In genomic region chr12:24780969-24781368, GRCh38 we compare ENCODE assay signal across 13 cellular contexts.
DNase-seq lines count a peak whose midpoint lies in the region; ATAC-seq and TF ChIP-seq lines count a peak whose summit lies in the region.
"Had no signal": no experiment of that assay in that cellular context is flagged by ENCODE, and none has a peak within 500 bp of the region (broad histone marks: within the 10 kb centered on the region; RNA-seq: fewer than 3 reads in every experiment).

No MANE protein-coding gene starts in this region.

- no peak overlapping the region for H2AFZ ChIP-seq in OCI-LY3 (ENCODE audit: low read depth, low read length)
- no peak overlapping the region for H2AFZ ChIP-seq in fibroblast of lung (ENCODE audit: low read length)
- H2AFZ ChIP-seq: parathyroid adenoma had no signal

- H3K4me1 ChIP-seq in OCI-LY3 (ENCODE audit: low read length) (peaks cover 53% of the 10 kb centered on the region), fibroblast of lung (ENCODE audit: control insufficient read depth, extremely low read depth, insufficient read depth, low read length) (peaks cover 10% of the 10 kb centered on the region)
- H3K4me1 ChIP-seq: colonic mucosa, parathyroid adenoma had no signal

- H3K36me3 ChIP-seq in OCI-LY3 (replicated peaks; ENCODE audit: low read depth, low read length), result peaks cover 3% of the 10 kb centered on the region
- H3K36me3 ChIP-seq in fibroblast of lung (ENCODE audit: control insufficient read depth, insufficient read depth, low read length), result no peaks in the 10 kb centered on the region
- H3K36me3 ChIP-seq: colonic mucosa had no signal

- H3K27me3 ChIP-seq in OCI-LY3 (ENCODE audit: low read depth, low read length), result 0 out of 2 replicates have a peak, but pooled peaks cover 4% of the 10 kb centered on the region
- H3K27me3 ChIP-seq in fibroblast of lung (ENCODE audit: control insufficient read depth, insufficient read depth, low read length), result no peaks in the 10 kb centered on the region
- H3K27me3 ChIP-seq: colonic mucosa had no signal

- no peaks in the 10 kb centered on the region; the same call in 1 of the 2 replicates for H3K9me3 ChIP-seq in OCI-LY3 (ENCODE audit: insufficient read depth, low read length)
- H3K9me3 ChIP-seq in fibroblast of lung (ENCODE audit: control insufficient read depth, insufficient read depth, low read depth, low read length), result no peaks in the 10 kb centered on the region
- H3K9me3 ChIP-seq: colonic mucosa had no signal

- TF ChIP-seq CTCF in OCI-LY3 (IDR thresholded peaks at IDR 0.05; ENCODE audit: low read depth, low read length) (peak; percentile 60), fibroblast of lung (conservative IDR thresholded peaks at IDR 0.05 in 1 of 2, IDR thresholded peaks at IDR 0.05 in 1 of 2; ENCODE audit: low read depth in 1 of 2, low read length in 2 of 2) (peak in 1 of 2 donors; percentile 11)

- H3K4me2 ChIP-seq in OCI-LY3 (ENCODE audit: low read length), result no peak overlapping the region
- H3K4me2 ChIP-seq in fibroblast of lung (ENCODE audit: extremely low read depth, insufficient read depth, low read length), result peak overlapping the region; percentile 26

- H3K27ac ChIP-seq in OCI-LY3 (ENCODE audit: low read length) (no peak overlapping the region), fibroblast of lung (ENCODE audit: insufficient read depth, low read length) (no peak overlapping the region)
- H3K27ac ChIP-seq: colonic mucosa, parathyroid adenoma had no signal

- ATAC-seq in GM19351 (IDR thresholded peaks at IDR 0.05; ENCODE audit: unreplicated experiment) (peak; percentile 46), HG03139 (IDR thresholded peaks at IDR 0.05; ENCODE audit: unreplicated experiment) (no peak), GM21381 (IDR thresholded peaks at IDR 0.05; ENCODE audit: unreplicated experiment) (no peak)
- ATAC-seq: activated T-cell treated with anti-CD3 and anti-CD28 coated beads, Interleukin-2, amount 50 U/mL, for 72 hours had no signal

- H3K79me2 ChIP-seq in OCI-LY3 (ENCODE audit: low read length) (no peaks in the 10 kb centered on the region), fibroblast of lung (ENCODE audit: control insufficient read depth, insufficient read depth, low read length) (no peaks in the 10 kb centered on the region)
- H3K79me2 ChIP-seq: parathyroid adenoma had no signal

- H3K9ac ChIP-seq in OCI-LY3 (ENCODE audit: low read length), result no peak overlapping the region
- H3K9ac ChIP-seq in fibroblast of lung (ENCODE audit: insufficient read depth, low read length), result no peak overlapping the region
- H3K9ac ChIP-seq: parathyroid adenoma had no signal

- H3K4me3 ChIP-seq in OCI-LY3 (ENCODE audit: low read length) (no peak overlapping the region), fibroblast of lung (replicated peaks in 1 of 4; ENCODE audit: control extremely low read depth in 1 of 4, insufficient read depth in 1 of 4, low read depth in 3 of 4, low read length in 4 of 4) (no peak overlapping the region)
- H3K4me3 ChIP-seq: colonic mucosa had no signal

- H4K20me1 ChIP-seq in OCI-LY3 (ENCODE audit: insufficient read depth, low read length) (no peaks in the 10 kb centered on the region), fibroblast of lung (ENCODE audit: control insufficient read depth, extremely low read depth, insufficient read depth, low read length) (no peaks in the 10 kb centered on the region)

- peak; percentile 8 for DNase-seq in AG08396 (ENCODE audit: low spot score)
- DNase-seq in fibroblast of lung (ENCODE audit: low read depth in 2 of 2), result peak; percentile 32 to 45
- no peak for DNase-seq in NCI-H1436 treated with DMSO at 0.1 percent for 48 hours (lab: John Stamatoyannopoulos, UW)
- DNase-seq in NCI-H510A (lab: John Stamatoyannopoulos, UW), result no peak
- DNase-seq: activated T-cell treated with anti-CD3 and anti-CD28 coated beads, Interleukin-2, amount 50 U/mL, for 72 hours; colonic mucosa; COR-L47; NCI-H2171 had no signal

Comparison
In these comparisons a context has a peak if more than half of its experiments do, and no peak if none do; other contexts are left out.
1. DNase-seq: peak in AG08396 (single experiment) and fibroblast of lung (2 of 2); none in NCI-H1436 treated with DMSO at 0.1 percent for 48 hours (single experiment) and NCI-H510A (single experiment).